ENCODE assay signal across 8 cellular contexts in the genomic region with DNA sequence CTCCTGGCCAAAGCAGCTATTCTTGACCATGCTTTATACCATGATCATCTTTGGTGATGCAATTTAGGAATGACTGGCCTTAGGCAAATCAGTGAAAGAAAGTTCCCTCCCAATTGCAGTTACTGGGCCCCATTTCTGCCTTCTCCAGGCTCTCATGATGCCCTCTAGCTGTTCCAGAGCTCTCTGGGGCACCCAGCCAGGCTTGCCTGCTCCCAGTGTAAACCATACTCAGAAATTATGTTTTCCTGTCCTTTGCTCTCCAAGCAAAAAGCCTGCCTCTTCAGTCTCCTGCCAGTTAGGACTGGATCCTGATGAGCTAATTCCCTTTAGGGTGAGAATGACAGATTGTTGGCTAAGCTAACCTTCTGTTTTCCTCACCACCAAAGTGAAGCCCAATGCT.
A peak's percentile ranks its signal among the peaks of the same experiment; 100 is the strongest.
DNase-seq lines count a peak whose midpoint lies in the region; ATAC-seq and TF ChIP-seq lines count a peak whose summit lies in the region.

No MANE protein-coding gene starts in this region.

- no peaks in the 10 kb centered on the region for H3K79me2 ChIP-seq in PC-3 (ENCODE audit: low read length)

- H3K9me3 ChIP-seq in PC-3 (ENCODE audit: low read length) (no peaks in the 10 kb centered on the region), gastrocnemius medialis (no peaks in the 10 kb centered on the region)

- 0 out of 2 replicates have a peak overlapping the region, but pooled peaks have one; percentile 13 for H3K4me2 ChIP-seq in PC-3 (ENCODE audit: low read length)

- no peak overlapping the region for H2AFZ ChIP-seq in PC-3 (ENCODE audit: low read length)

- no TSS peak for BruUV-seq in PC-3 (replicated peaks; lab: Mats Ljungman, UMichigan)

- CTCF ChIA-PET in PC-3 (lab: Charles Lee) = no interaction called here

- H3K4me1 ChIP-seq in PC-3 (ENCODE audit: insufficient read depth, low read length) (peaks cover 50% of the 10 kb centered on the region), gastrocnemius medialis (peaks cover 11 to 12% of the 10 kb centered on the region in 2 donors)

- no peak overlapping the region for H3K4me3 ChIP-seq in PC-3 (ENCODE audit: low read length)
- H3K4me3 ChIP-seq in fibroblast of mammary gland (ENCODE audit: control insufficient read depth, low read depth, low read length) = no peak overlapping the region
- H3K4me3 ChIP-seq in gastrocnemius medialis = no peak overlapping the region

- TF ChIP-seq POLR2A in gastrocnemius medialis (IDR thresholded peaks at IDR 0.05) = no peak

- in situ Hi-C loops in gastrocnemius medialis (cut with MboI; ENCODE audit: low sequenced_read_pairs in 4 of 4) = no loop called here

- no peak overlapping the region for H3K9ac ChIP-seq in PC-3 (ENCODE audit: low read length)

- H3K27ac ChIP-seq in PC-3 (ENCODE audit: low read length) (no peak overlapping the region), gastrocnemius medialis (no peak overlapping the region)

- peak; percentile 29 for ATAC-seq in PC-3
- ATAC-seq in gastrocnemius medialis = peak; percentile 29 to 67
- no peak for ATAC-seq in HG02571 (IDR thresholded peaks at IDR 0.05; ENCODE audit: unreplicated experiment)
- ATAC-seq in HG02610 (IDR thresholded peaks at IDR 0.05; ENCODE audit: unreplicated experiment) = no peak

- no peaks in the 10 kb centered on the region for H3F3A ChIP-seq in PC-3 (ENCODE audit: low read length, unreplicated experiment)

- intact Hi-C loops in PC-3 (cut with micrococcal nuclease) (loop anchor here (5.0 kb wide), 1 partner anchor 148 kb away; no protein-coding TSS in a partner anchor), gastrocnemius medialis (cut with DNase I; ENCODE audit: low total_unique reads) (no loop called here)

- H3K36me3 ChIP-seq in PC-3 (ENCODE audit: low read depth, low read length) = no peaks in the 10 kb centered on the region
- H3K36me3 ChIP-seq in gastrocnemius medialis = no peaks in the 10 kb centered on the region

- H3K27me3 ChIP-seq in PC-3 (ENCODE audit: low read length) (no peaks in the 10 kb centered on the region), gastrocnemius medialis (no peaks in the 10 kb centered on the region)

- no peaks in the 10 kb centered on the region for H3K9me2 ChIP-seq in PC-3 (replicated peaks; ENCODE audit: low read length)

- DNase-seq in H4 (ENCODE audit: low spot score) (peak; percentile 65), PC-3 (peak; percentile 72), fibroblast of mammary gland (ENCODE audit: low read depth) (peak; percentile 80), gastrocnemius medialis (peak; percentile 9 to 56), T-helper 2 cell (no peak), NCI-H748 treated with DMSO at 0.1 percent for 48 hours (lab: John Stamatoyannopoulos, UW) (no peak)

- H4K20me1 ChIP-seq in PC-3 (ENCODE audit: low read length) = no peaks in the 10 kb centered on the region

- TF ChIP-seq CTCF in PC-3 (conservative IDR thresholded peaks at IDR 0.05; ENCODE audit: low read depth, low read length) (0 out of 2 replicates have a peak, but pooled peaks have one; percentile 22), fibroblast of mammary gland (conservative IDR thresholded peaks at IDR 0.05; ENCODE audit: control insufficient read depth, insufficient read depth, low read depth, low read length) (peak; percentile 20), gastrocnemius medialis (IDR thresholded peaks at IDR 0.05 in 4 of 5, conservative IDR thresholded peaks at IDR 0.05 in 1 of 5) (no peak)

- POLR2A ChIA-PET in PC-3 (lab: Charles Lee; ENCODE audit: unreplicated experiment) = no interaction called here

Comparison
In these comparisons a context has a peak if more than half of its experiments do, and no peak if none do; other contexts are left out.
1. DNase-seq: peak in H4 (single experiment), PC-3 (single experiment), fibroblast of mammary gland (single experiment) and gastrocnemius medialis (2 of 2); none in T-helper 2 cell (0 of 5) and NCI-H748 treated with DMSO at 0.1 percent for 48 hours (single experiment).
2. ATAC-seq: peak in PC-3 (single experiment) and gastrocnemius medialis (2 of 2); none in HG02571 (single experiment) and HG02610 (single experiment).
3. CTCF ChIP-seq: peak in PC-3 (single experiment) and fibroblast of mammary gland (single experiment); none in gastrocnemius medialis (0 of 5).